ENCODE assay signal across 22 cellular contexts in genomic region chr18:25169701-25170100, GRCh38.
DNase-seq lines count a peak whose midpoint lies in the region; FAIRE-seq and TF ChIP-seq lines count a peak whose summit lies in the region.
"Had no signal": no experiment of that assay in that cellular context is flagged by ENCODE, and none has a peak within 500 bp of the region (broad histone marks: within the 10 kb centered on the region; RNA-seq: fewer than 3 reads in every experiment).

No MANE protein-coding gene starts in this region.

- H3K36me3 ChIP-seq in testis (ENCODE audit: low read depth, missing control alignments): no peaks in the 10 kb centered on the region

- intact Hi-C loops in testis (cut with DNase I; ENCODE audit: low total_unique reads): no loop called here

- FAIRE-seq in H54 (lab: Jason Lieb, UNC): no peak
- FAIRE-seq: G401.6, HepG2 had no signal

- H3K9me3 ChIP-seq in testis: no peaks in the 10 kb centered on the region

- WGBS in testis, 2 donors: 77 to 90% methylated on average over 1 of the region's 1 CpG

- H3K4me1 ChIP-seq in testis: no peaks in the 10 kb centered on the region

- no peak overlapping the region for H3K4me3 ChIP-seq in fibroblast of mammary gland (ENCODE audit: control insufficient read depth, low read depth, low read length)
- no peak overlapping the region for H3K4me3 ChIP-seq in testis
- H3K4me3 ChIP-seq: GM23338, SK-N-MC had no signal

- TF ChIP-seq CTCF in fibroblast of mammary gland (conservative IDR thresholded peaks at IDR 0.05; ENCODE audit: control insufficient read depth, insufficient read depth, low read depth, low read length) (no peak), testis (IDR thresholded peaks at IDR 0.05) (no peak)

- H3K27me3 ChIP-seq in testis: no peaks in the 10 kb centered on the region

- DNase-seq in GM03348 (ENCODE audit: low spot score) (peak; percentile 4), NCI-H82 treated with DMSO at 0.1 percent for 48 hours (lab: John Stamatoyannopoulos, UW; ENCODE audit: unreplicated experiment) (peak; percentile 55), fibroblast of mammary gland (ENCODE audit: low read depth) (peak; percentile 28), ureter (ENCODE audit: low spot score) (no peak), testis (no peak), HT-29 (ENCODE audit: low spot score) (no peak), H54 (ENCODE audit: insufficient read length, low spot score) (no peak)
- DNase-seq: AML-193, DMS79, KG1, MV-4-11, NCI-H1417 treated with DMSO at 0.1 percent for 48 hours, NCI-H187 treated with DMSO at 0.1 percent for 48 hours, NCI-H2227 treated with DMSO at 0.1 percent for 48 hours, NCI-H510A treated with DMSO at 0.1 percent for 48 hours, NCI-H774, SHP77 had no signal

- TF ChIP-seq POLR2A in testis (IDR thresholded peaks at IDR 0.05) (no peak), H54 (IDR thresholded peaks at IDR 0.05; ENCODE audit: low read depth, low read length) (no peak)

- H3K27ac ChIP-seq in testis: no peak overlapping the region
- H3K27ac ChIP-seq: C4-2B, SK-N-MC had no signal

Comparison
In these comparisons a context has a peak if more than half of its experiments do, and no peak if none do; other contexts are left out.
1. DNase-seq: peak in GM03348 (single experiment), NCI-H82 treated with DMSO at 0.1 percent for 48 hours (single experiment) and fibroblast of mammary gland (single experiment); none in ureter (single experiment), testis (single experiment), HT-29 (single experiment) and H54 (single experiment).